ENCODE assay signal across 24 cellular contexts in the genomic region with DNA sequence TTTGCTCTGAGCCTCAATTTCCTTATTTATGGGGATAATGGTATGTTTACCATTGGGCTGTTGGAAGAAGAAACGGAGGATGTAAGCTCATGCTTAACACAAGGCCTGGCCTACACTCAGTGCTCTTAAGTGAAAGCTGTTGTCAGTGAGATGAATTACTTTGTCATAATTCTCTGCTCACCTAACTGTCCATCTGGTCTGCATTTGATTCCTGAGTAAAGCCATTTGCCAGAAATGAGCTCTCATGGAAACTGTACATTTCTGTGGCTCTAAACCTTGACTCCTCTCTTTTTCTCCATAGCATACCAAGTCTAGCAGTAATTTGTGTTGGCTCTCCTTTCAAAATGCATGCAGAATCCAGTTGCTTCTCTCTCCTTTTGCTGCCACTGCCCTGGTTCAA.
"Had no signal": no experiment of that assay in that cellular context is flagged by ENCODE, and none has a peak within 500 bp of the region (broad histone marks: within the 10 kb centered on the region; RNA-seq: fewer than 3 reads in every experiment).

No MANE protein-coding gene starts in this region.

- H3K36me3 ChIP-seq: gastrocnemius medialis, heart left ventricle, left lung, neutrophil, pancreas, right lobe of liver, suprapubic skin, transverse colon, upper lobe of right lung, uterus had no signal

- H3K9me3 Mint-ChIP-seq: naive thymus-derived CD8-positive, alpha-beta T cell; neural crest cell; stimulated activated naive B cell treated with anti-CD40 and anti-IgM and Interleukin-4, amounts not matched to agents 10 μg/mL and 1 μg/mL and 100 μg/mL, for 72 hours; stimulated activated naive CD8-positive, alpha-beta T cell treated with anti-CD3 and anti-CD28 coated beads, Interleukin-15, Interleukin-2, amounts not matched to agents 100 ng/mL and 50 ng/mL, for 24 hours had no signal

- H2AFZ ChIP-seq: hepatocyte had no signal

- H3K4me2 ChIP-seq: hepatocyte had no signal

- H3K4me1 ChIP-seq: left lung, transverse colon, upper lobe of right lung, uterus had no signal

- H3K27me3 ChIP-seq: gastrocnemius medialis, heart left ventricle, hepatocyte, neutrophil, pancreas, right lobe of liver, suprapubic skin, transverse colon, upper lobe of right lung, uterus had no signal

- H3K36me3 Mint-ChIP-seq: naive thymus-derived CD8-positive, alpha-beta T cell; stimulated activated naive B cell treated with anti-CD40 and anti-IgM and Interleukin-4, amounts not matched to agents 10 μg/mL and 1 μg/mL and 100 μg/mL, for 72 hours had no signal

- H3K9me3 ChIP-seq: gastrocnemius medialis, heart left ventricle, left lung, neutrophil, pancreas, right lobe of liver, suprapubic skin, transverse colon, upper lobe of right lung, uterus had no signal

- H3K4me3 Mint-ChIP-seq: naive thymus-derived CD8-positive, alpha-beta T cell; neural crest cell; stimulated activated naive B cell treated with anti-CD40 and anti-IgM and Interleukin-4, amounts not matched to agents 10 μg/mL and 1 μg/mL and 100 μg/mL, for 72 hours; stimulated activated naive CD8-positive, alpha-beta T cell treated with anti-CD3 and anti-CD28 coated beads, Interleukin-15, Interleukin-2, amounts not matched to agents 100 ng/mL and 50 ng/mL, for 24 hours had no signal

- H3K4me3 ChIP-seq: dorsolateral prefrontal cortex, gastrocnemius medialis, heart left ventricle, hepatocyte, left lung, pancreas, right lobe of liver, suprapubic skin, transverse colon, upper lobe of right lung, uterus had no signal

- H3K27ac Mint-ChIP-seq: naive thymus-derived CD8-positive, alpha-beta T cell; stimulated activated naive B cell treated with anti-CD40 and anti-IgM and Interleukin-4, amounts not matched to agents 10 μg/mL and 1 μg/mL and 100 μg/mL, for 72 hours; stimulated activated naive CD8-positive, alpha-beta T cell treated with anti-CD3 and anti-CD28 coated beads, Interleukin-15, Interleukin-2, amounts not matched to agents 100 ng/mL and 50 ng/mL, for 24 hours had no signal

- H3K27ac ChIP-seq: dorsolateral prefrontal cortex, epithelial cell of prostate, gastrocnemius medialis, heart left ventricle, hepatocyte, left lung, neutrophil, pancreas, right lobe of liver, suprapubic skin, transverse colon, upper lobe of right lung, uterus had no signal

- ATAC-seq: esophagus mucosa; gastrocnemius medialis; heart left ventricle; left cardiac atrium; left lung; naive thymus-derived CD8-positive, alpha-beta T cell; pancreas; right lobe of liver; stimulated activated naive B cell treated with anti-CD40 and anti-IgM and Interleukin-4, amounts not matched to agents 10 μg/mL and 1 μg/mL and 100 μg/mL, for 72 hours; upper lobe of right lung had no signal

- DNase-seq: dorsolateral prefrontal cortex; effector CD4-positive, alpha-beta T cell; foreskin fibroblast; gastrocnemius medialis; heart left ventricle; left cardiac atrium; left lung; naive thymus-derived CD8-positive, alpha-beta T cell; pancreas; right lobe of liver; small intestine; stimulated activated CD4-positive, alpha-beta T cell treated with anti-CD3 and anti-CD28 coated beads, Interleukin-15, amount 100 ng/mL, for 24 hours; stimulated activated CD4-positive, alpha-beta T cell treated with anti-CD3 and anti-CD28 coated beads, Interleukin-2, amount 100 ng/mL, for 48 hours; stimulated activated naive B cell treated with anti-CD40 and anti-IgM and Interleukin-4, amounts not matched to agents 10 μg/mL and 1 μg/mL and 100 μg/mL, for 72 hours; transverse colon; upper lobe of right lung; uterus had no signal

- H3K4me1 Mint-ChIP-seq: naive thymus-derived CD8-positive, alpha-beta T cell; stimulated activated naive B cell treated with anti-CD40 and anti-IgM and Interleukin-4, amounts not matched to agents 10 μg/mL and 1 μg/mL and 100 μg/mL, for 72 hours had no signal
